7 cellular contexts compared by ENCODE assay signal in the genomic region with DNA sequence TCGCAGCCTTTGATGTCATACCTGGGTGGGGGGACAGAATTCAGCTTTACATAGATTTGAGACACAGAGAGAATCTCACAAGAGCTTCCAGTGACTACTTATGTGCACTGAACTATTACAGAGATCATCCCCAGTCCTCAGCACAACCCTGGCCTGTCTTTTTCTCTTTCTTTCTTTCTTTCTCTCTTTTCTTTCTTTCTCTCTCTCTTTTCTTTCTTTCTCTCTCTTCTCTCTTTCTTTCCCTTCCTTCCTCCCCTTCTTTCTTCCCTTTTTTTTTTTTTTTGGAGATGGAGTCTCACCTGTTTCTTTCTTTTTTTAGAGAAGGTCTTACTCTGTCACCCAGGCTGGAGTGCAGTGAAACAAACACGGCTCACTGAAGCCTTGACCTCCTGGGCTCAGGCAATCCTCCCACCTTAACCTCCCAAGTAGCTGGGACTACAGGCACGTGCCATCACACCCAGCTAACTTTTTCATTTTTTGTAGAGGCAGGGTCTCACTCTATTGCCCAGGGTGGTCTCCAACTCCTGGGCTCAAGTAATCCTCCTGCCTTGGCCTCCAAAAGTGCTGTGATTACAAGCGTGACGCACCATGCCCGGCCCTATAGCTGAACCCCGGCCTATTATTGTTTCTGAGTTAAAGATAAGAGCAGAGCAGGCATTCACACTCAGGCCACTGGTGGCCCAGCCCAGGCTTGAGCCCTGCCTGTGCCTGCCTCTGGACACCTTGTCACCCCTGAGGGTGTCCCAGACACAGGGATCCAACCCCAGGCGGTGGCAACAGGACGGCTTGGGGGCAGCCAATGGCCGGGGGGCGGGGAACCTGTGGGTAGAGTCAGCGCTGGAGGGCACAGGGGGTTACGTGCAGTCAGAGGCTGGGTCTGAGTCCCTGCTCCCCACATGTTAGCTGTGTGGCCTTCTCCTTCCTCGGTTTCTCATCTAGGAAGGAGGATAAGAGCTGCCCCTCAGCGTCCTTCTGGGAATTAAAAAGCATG. TPM values are rescaled to one million over a fixed set of nuclear protein-coding genes. Genes with fewer than 3 reads are reported as not detected.
A peak's percentile ranks its signal among the peaks of the same experiment; 100 is the strongest.
DNase-seq lines count a peak whose midpoint lies in the region; ATAC-seq and TF ChIP-seq lines count a peak whose summit lies in the region.
"Had no signal": no experiment of that assay in that cellular context is flagged by ENCODE, and none has a peak within 500 bp of the region (broad histone marks: within the 10 kb centered on the region; RNA-seq: fewer than 3 reads in every experiment).

No MANE protein-coding gene starts in this region.

- TF ChIP-seq CTCF in esophagus muscularis mucosa (IDR thresholded peaks at IDR 0.05), result no peak

- peak overlapping the region in 3 of 4 donors; percentile 19 to 42 (median 24) for H3K4me3 ChIP-seq in esophagus muscularis mucosa

- 84% methylated on average over 7 of the region's 15 CpGs for WGBS in esophagus muscularis mucosa

- ATAC-seq in stimulated activated effector memory CD8-positive, alpha-beta T cell treated with anti-CD3 and anti-CD28 coated beads, Interleukin-12 subunit alpha, Interleukin-12 subunit beta, amount 100 ng/mL, for 72 hours, result no peak
- ATAC-seq in HG03571 (IDR thresholded peaks at IDR 0.05; ENCODE audit: unreplicated experiment), result no peak

- H3K36me3 Mint-ChIP-seq in activated T-cell treated with anti-CD3 and anti-CD28 coated beads, Interleukin-2, amount 50 U/mL, for 24 hours (ENCODE audit: low read depth), result no peaks in the 10 kb centered on the region
- H3K36me3 Mint-ChIP-seq in stimulated activated effector memory CD8-positive, alpha-beta T cell treated with anti-CD3 and anti-CD28 coated beads, Interleukin-12 subunit alpha, Interleukin-12 subunit beta, amount 100 ng/mL, for 72 hours, result peaks cover 8% of the 10 kb centered on the region

- H3K4me3 Mint-ChIP-seq in activated T-cell treated with anti-CD3 and anti-CD28 coated beads, Interleukin-2, amount 50 U/mL, for 24 hours, result peak overlapping the region; percentile 75
- peak overlapping the region; percentile 62 for H3K4me3 Mint-ChIP-seq in stimulated activated effector memory CD8-positive, alpha-beta T cell treated with anti-CD3 and anti-CD28 coated beads, Interleukin-12 subunit alpha, Interleukin-12 subunit beta, amount 100 ng/mL, for 72 hours

- no peaks in the 10 kb centered on the region for H3K9me3 ChIP-seq in esophagus muscularis mucosa

- H3K27me3 Mint-ChIP-seq in activated T-cell treated with anti-CD3 and anti-CD28 coated beads, Interleukin-2, amount 50 U/mL, for 24 hours, result peaks cover 22% of the 10 kb centered on the region

- no peak for TF ChIP-seq EP300 in esophagus muscularis mucosa (IDR thresholded peaks at IDR 0.05)

- DNase-seq in activated T-cell treated with anti-CD3 and anti-CD28 coated beads, Interleukin-2, amount 50 U/mL, for 24 hours, result no peak
- no peak for DNase-seq in activated T-cell treated with anti-CD3 and anti-CD28 coated beads for 4 hours
- no peak for DNase-seq in esophagus muscularis mucosa (ENCODE audit: extremely low spot score)
- DNase-seq in stimulated activated effector memory CD8-positive, alpha-beta T cell treated with anti-CD3 and anti-CD28 coated beads, Interleukin-12 subunit alpha, Interleukin-12 subunit beta, amount 100 ng/mL, for 72 hours (ENCODE audit: low spot score in 2 of 2), result no peak
- no peak for DNase-seq in germinal center (ENCODE audit: low spot score)
- DNase-seq: activated CD4-positive, alpha-beta T cell treated with anti-CD3 and anti-CD28 coated beads, Interleukin-2, amount 50 U/mL, for 4 hours had no signal

- peaks cover 39% of the 10 kb centered on the region for H3K4me1 Mint-ChIP-seq in activated T-cell treated with anti-CD3 and anti-CD28 coated beads, Interleukin-2, amount 50 U/mL, for 24 hours (ENCODE audit: low read depth)
- H3K4me1 Mint-ChIP-seq in stimulated activated effector memory CD8-positive, alpha-beta T cell treated with anti-CD3 and anti-CD28 coated beads, Interleukin-12 subunit alpha, Interleukin-12 subunit beta, amount 100 ng/mL, for 72 hours, result peaks cover 22% of the 10 kb centered on the region

- peaks cover 0 to 72% (median 24%) of the 10 kb centered on the region in 4 donors for H3K27me3 ChIP-seq in esophagus muscularis mucosa

- H3K27ac Mint-ChIP-seq in activated T-cell treated with anti-CD3 and anti-CD28 coated beads, Interleukin-2, amount 50 U/mL, for 24 hours, result no peak overlapping the region
- peak overlapping the region; percentile 68 for H3K27ac Mint-ChIP-seq in stimulated activated effector memory CD8-positive, alpha-beta T cell treated with anti-CD3 and anti-CD28 coated beads, Interleukin-12 subunit alpha, Interleukin-12 subunit beta, amount 100 ng/mL, for 72 hours

- no peak overlapping the region for H3K27ac ChIP-seq in esophagus muscularis mucosa (replicated peaks in 1 of 4)

- no peaks in the 10 kb centered on the region for H3K36me3 ChIP-seq in esophagus muscularis mucosa

- intact Hi-C loops in esophagus muscularis mucosa (cut with DNase I), result loop anchor here (10.0 kb wide), 1 partner anchor 421 kb away; no protein-coding TSS in a partner anchor

- H3K4me1 ChIP-seq in esophagus muscularis mucosa, result peaks cover 37 to 45% (median 44%) of the 10 kb centered on the region in 4 donors

- TF ChIP-seq POLR2A in esophagus muscularis mucosa (IDR thresholded peaks at IDR 0.05; ENCODE audit: low read depth), result no peak

- no peaks in the 10 kb centered on the region for H3K9me3 Mint-ChIP-seq in activated T-cell treated with anti-CD3 and anti-CD28 coated beads, Interleukin-2, amount 50 U/mL, for 24 hours
- H3K9me3 Mint-ChIP-seq in stimulated activated effector memory CD8-positive, alpha-beta T cell treated with anti-CD3 and anti-CD28 coated beads, Interleukin-12 subunit alpha, Interleukin-12 subunit beta, amount 100 ng/mL, for 72 hours, result no peaks in the 10 kb centered on the region

RNA-seq across cellular contexts. Expression of a gene that starts 4.3 kb away (rescaled TPM):
- 1 to 10 TPM; 1.3 to 2.8 (median 2.2) TPM for total RNA-seq in esophagus muscularis mucosa

RNA-seq across cellular contexts. Expression of a gene that starts 9.4 kb away (rescaled TPM):
- total RNA-seq in esophagus muscularis mucosa, result 10 to 100 TPM; 20.3 to 44.8 (median 35.9) TPM

RNA-seq across cellular contexts. Expression of a gene that starts 11.4 kb away (rescaled TPM):
- total RNA-seq in esophagus muscularis mucosa, result 10 to 100 TPM in 1 of 4 donors, 1 to 10 TPM in 3; 6.6 to 13.3 (median 8.5) TPM

RNA-seq across cellular contexts. Expression of a gene that starts 26.9 kb away (rescaled TPM):
- total RNA-seq in esophagus muscularis mucosa, result 100 to 1,000 TPM in 3 of 4 donors, 10 to 100 TPM in 1; 95.9 to 169 (median 125) TPM

RNA-seq across cellular contexts. Expression of a gene that starts 48.8 kb away (rescaled TPM):
- 10 to 100 TPM; 37.4 to 75.0 (median 56.0) TPM for total RNA-seq in esophagus muscularis mucosa
